22 cellular contexts compared by ENCODE assay signal in the genomic region with DNA sequence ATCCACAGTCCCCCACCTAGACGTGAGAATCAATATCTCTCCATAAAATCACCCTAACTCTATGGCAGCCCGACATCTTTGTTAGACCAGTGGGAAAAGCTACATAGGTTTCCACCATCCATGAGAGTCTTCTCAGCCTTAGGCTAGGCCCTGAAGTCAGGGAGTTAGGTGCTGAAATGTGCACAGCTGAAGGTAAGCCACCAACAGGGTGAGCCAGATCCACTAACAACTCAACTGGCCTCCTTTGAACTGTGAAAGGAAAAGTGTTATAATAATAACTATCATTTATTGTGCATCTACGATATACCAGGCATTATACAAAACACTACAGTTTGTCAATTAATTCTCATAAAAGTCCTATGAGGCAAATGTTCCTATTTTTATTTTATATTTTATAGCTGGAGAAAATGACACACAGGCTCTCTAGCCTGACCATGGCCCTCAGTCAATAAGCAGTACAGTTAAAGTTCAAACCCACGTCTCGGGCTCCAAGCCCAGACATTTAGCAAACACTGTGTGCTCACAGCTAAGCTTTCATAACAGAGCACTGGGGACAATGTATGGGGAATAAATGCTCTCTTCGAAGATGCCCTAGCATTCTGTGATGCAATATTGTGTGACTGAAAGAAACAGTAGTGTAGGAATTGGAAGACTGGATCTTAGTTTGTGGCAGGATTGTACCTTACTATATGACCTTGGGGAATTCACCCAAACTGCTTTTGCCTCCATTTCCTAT. TPM values are rescaled to one million over a fixed set of nuclear protein-coding genes. Genes with fewer than 3 reads are reported as not detected.
"Had no signal": no experiment of that assay in that cellular context is flagged by ENCODE, and none has a peak within 500 bp of the region (broad histone marks: within the 10 kb centered on the region; RNA-seq: fewer than 3 reads in every experiment).

No MANE protein-coding gene starts in this region.

- H3K27ac ChIP-seq: ascending aorta, breast epithelium, epithelial cell of prostate, lower lobe of right lung, parathyroid adenoma, tibial artery, vagina had no signal

- DNase-seq: activated CD4-positive, alpha-beta T cell treated with anti-CD3 and anti-CD28 coated beads for 1 hour; activated CD4-positive, alpha-beta T cell treated with anti-CD3 and anti-CD28 coated beads, Interleukin-2, amount 50 U/mL, for 4 hours; activated naive CD4-positive, alpha-beta T cell treated with anti-CD3 and anti-CD28 coated beads for 36 hours; activated naive CD8-positive, alpha-beta T cell treated with anti-CD3 and anti-CD28 coated beads, Interleukin-2, amount 50 U/mL, for 24 hours; activated T-cell treated with anti-CD3 and anti-CD28 coated beads for 4 hours; cerebellar nuclear complex; dermis blood vessel endothelial cell; effector memory CD8-positive, alpha-beta T cell; foreskin fibroblast; hypothalamus; kidney glomerular epithelial cell; lower lobe of right lung; T-helper 1 cell; T1000; tibial artery had no signal

- ATAC-seq: activated naive CD8-positive, alpha-beta T cell treated with anti-CD3 and anti-CD28 coated beads, Interleukin-2, amount 50 U/mL, for 24 hours; activated T-helper 17 cell treated with anti-CD3 and anti-CD28 coated beads, Interleukin-2, amount 50 U/mL, for 72 hours; effector memory CD8-positive, alpha-beta T cell; lower lobe of right lung; stimulated activated effector memory CD8-positive, alpha-beta T cell treated with anti-CD3 and anti-CD28 coated beads, Interleukin-12 subunit alpha, Interleukin-12 subunit beta, amount 100 ng/mL, for 72 hours had no signal

- H3K4me1 ChIP-seq: ascending aorta, breast epithelium had no signal

- H3K27me3 ChIP-seq: ascending aorta, breast epithelium, vagina had no signal

- H3K4me3 ChIP-seq: ascending aorta, breast epithelium, lower lobe of right lung, tibial artery, vagina had no signal

- H2AFZ ChIP-seq: parathyroid adenoma had no signal

- H3K36me3 ChIP-seq: ascending aorta, breast epithelium, lower lobe of right lung, tibial artery, vagina had no signal

- H3K79me2 ChIP-seq: parathyroid adenoma had no signal

- H3K9me3 ChIP-seq: lower lobe of right lung, tibial artery, vagina had no signal

RNA-seq across cellular contexts. Expression of a gene that starts 11.2 kb away (rescaled TPM):
- total RNA-seq: activated naive CD4-positive, alpha-beta T cell treated with anti-CD3 and anti-CD28 coated beads for 36 hours; activated T-helper 17 cell treated with anti-CD3 and anti-CD28 coated beads, Interleukin-2, amount 50 U/mL, for 72 hours; ascending aorta; dermis blood vessel endothelial cell; lower lobe of right lung had no signal
